Comparison of ENCODE assay signal across 17 cellular contexts in the genomic region with DNA sequence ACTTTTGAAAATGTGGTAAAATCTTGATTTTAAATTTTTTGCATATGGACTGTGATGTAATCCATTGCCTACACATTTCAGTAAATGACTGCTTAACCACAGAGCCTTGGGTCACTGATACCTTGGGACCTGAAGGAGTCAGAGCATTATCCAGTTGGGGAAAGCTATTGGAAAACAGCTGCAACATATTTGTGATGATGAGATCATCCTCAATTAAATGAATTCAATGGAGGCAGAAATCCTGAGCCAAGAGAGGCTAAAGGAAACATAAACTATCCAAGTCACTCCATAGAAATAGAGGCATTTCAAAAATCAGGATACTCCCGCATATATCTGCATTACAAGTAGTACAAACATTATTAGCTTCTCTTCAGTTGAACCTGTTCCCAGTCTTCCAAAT.
DNase-seq lines count a peak whose midpoint lies in the region; ATAC-seq and TF ChIP-seq lines count a peak whose summit lies in the region.
"Had no signal": no experiment of that assay in that cellular context is flagged by ENCODE, and none has a peak within 500 bp of the region (broad histone marks: within the 10 kb centered on the region; RNA-seq: fewer than 3 reads in every experiment).

No MANE protein-coding gene starts in this region.

- DNase-seq in HS-5 (ENCODE audit: low read depth) (peak; percentile 82), adipocyte (ENCODE audit: low read depth) (peak; percentile 33), fibroblast of the aortic adventitia (ENCODE audit: low read depth) (peak; percentile 42), retina (no peak), T-helper 9 cell (no peak), NCI-H2171 (lab: John Stamatoyannopoulos, UW) (no peak)
- DNase-seq: Calu3; CD4-positive, alpha-beta memory T cell; KG1; NCI-H1048; NCI-H1436 treated with DMSO at 0.1 percent for 48 hours; NCI-H2029 treated with DMSO at 0.1 percent for 48 hours; SK-N-SH had no signal

- H3K9ac ChIP-seq in adipocyte (ENCODE audit: low read length) = no peak overlapping the region
- H3K9ac ChIP-seq: SK-N-SH had no signal

- peaks cover 23% of the 10 kb centered on the region for H3K4me1 ChIP-seq in adipocyte (ENCODE audit: control insufficient read depth, insufficient read depth, low read length)

- no peak for ATAC-seq in HG03457 (IDR thresholded peaks at IDR 0.05; ENCODE audit: unreplicated experiment)
- ATAC-seq: HCT116, Panc1, Right ventricle myocardium inferior had no signal

- no peak overlapping the region for H3K4me3 ChIP-seq in adipocyte (ENCODE audit: low read length)
- no peak overlapping the region for H3K4me3 ChIP-seq in fibroblast of the aortic adventitia (ENCODE audit: low read depth, low read length)

- H3K36me3 ChIP-seq in adipocyte (ENCODE audit: control insufficient read depth, insufficient read depth, low read length, severe bottlenecking) = no peaks in the 10 kb centered on the region

- H3K9me3 ChIP-seq in adipocyte (ENCODE audit: control insufficient read depth, low read length) = no peaks in the 10 kb centered on the region
- H3K9me3 ChIP-seq: SK-N-SH had no signal

- no peaks in the 10 kb centered on the region for H3K27me3 ChIP-seq in adipocyte (replicated peaks; ENCODE audit: control insufficient read depth, insufficient read depth, low read length)

- no peak for TF ChIP-seq CTCF in fibroblast of the aortic adventitia (IDR thresholded peaks at IDR 0.05; ENCODE audit: insufficient read depth, low read length)

Comparison
In these comparisons a context has a peak if more than half of its experiments do, and no peak if none do; other contexts are left out.
1. DNase-seq: peak in HS-5 (single experiment), adipocyte (single experiment) and fibroblast of the aortic adventitia (single experiment); none in retina (single experiment), T-helper 9 cell (single experiment) and NCI-H2171 (single experiment).